ENCODE assay signal across 11 cellular contexts in the genomic region with DNA sequence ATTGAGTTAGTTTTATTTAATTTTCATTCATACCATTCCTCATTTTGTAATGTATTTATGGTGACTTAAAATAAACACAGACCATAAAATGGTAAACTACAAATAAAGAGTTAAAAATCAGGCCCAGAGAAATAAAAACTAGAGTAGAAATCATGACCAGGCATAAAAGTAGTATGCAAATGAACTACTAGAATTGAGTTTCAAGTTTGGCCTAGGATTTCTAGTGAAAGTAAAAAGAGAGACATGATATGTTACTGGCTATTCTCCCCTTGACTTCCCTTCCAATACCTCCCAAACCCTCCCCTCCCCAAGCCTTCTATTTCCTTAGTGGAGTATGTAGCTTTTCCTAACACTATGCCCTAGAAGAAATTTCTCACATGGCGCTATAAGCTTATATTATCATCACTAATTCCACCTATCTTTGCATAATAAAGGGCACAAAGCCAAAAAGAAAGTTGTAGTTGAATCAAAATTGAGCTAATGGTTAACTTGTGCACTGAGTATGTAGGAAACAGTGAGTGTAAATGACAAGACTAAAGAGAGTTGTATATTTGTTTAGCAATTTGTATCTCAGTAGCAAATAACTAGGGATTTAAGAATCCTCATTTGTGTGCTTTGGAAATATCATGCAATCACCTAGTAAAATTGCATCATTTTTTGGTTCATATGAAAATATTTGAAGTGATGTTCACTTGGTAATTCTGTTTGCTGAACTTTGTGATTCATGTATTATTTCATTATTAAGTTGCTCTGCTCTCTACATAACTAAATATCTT. TPM values are rescaled to one million over a fixed set of nuclear protein-coding genes. Genes with fewer than 3 reads are reported as not detected.
DNase-seq lines count a peak whose midpoint lies in the region; ATAC-seq, FAIRE-seq and TF ChIP-seq lines count a peak whose summit lies in the region.
"Had no signal": no experiment of that assay in that cellular context is flagged by ENCODE, and none has a peak within 500 bp of the region (broad histone marks: within the 10 kb centered on the region; RNA-seq: fewer than 3 reads in every experiment).

No MANE protein-coding gene starts in this region.

- no peak overlapping the region for H3K4me2 ChIP-seq in Karpas-422 (ENCODE audit: low read depth, low read length, poor library complexity, severe bottlenecking)

- no peak for FAIRE-seq in urothelium cell line (lab: Jason Lieb, UNC)

- no peaks in the 10 kb centered on the region for H3K27me3 ChIP-seq in Karpas-422 (ENCODE audit: low read length)

- no peaks in the 10 kb centered on the region for H3K9me2 ChIP-seq in Karpas-422 (replicated peaks; ENCODE audit: insufficient read depth, low read length)

- H3K36me3 ChIP-seq in Karpas-422 (ENCODE audit: insufficient read depth, low read length), result no peaks in the 10 kb centered on the region

- H3K9ac ChIP-seq in Karpas-422 (ENCODE audit: low read length), result no peak overlapping the region

- H3K9me3 ChIP-seq in Karpas-422 (ENCODE audit: low read length) (0 out of 2 replicates have a peak, but pooled peaks cover 3% of the 10 kb centered on the region), T-helper 17 cell (ENCODE audit: control insufficient read depth, low read length, poor library complexity, severe bottlenecking) (no peaks in the 10 kb centered on the region)

- H3K36me3 Mint-ChIP-seq in T-helper 17 cell (ENCODE audit: low read depth), result peaks cover 2% of the 10 kb centered on the region

- H3K4me1 Mint-ChIP-seq in T-helper 17 cell, result peaks cover 2% of the 10 kb centered on the region
- H3K4me1 Mint-ChIP-seq: activated CD8-positive, alpha-beta memory T cell treated with anti-CD3 and anti-CD28 coated beads, Interleukin-2, amount 10 ng/mL, durations not matched to agents 7 days and 5 days; CD4-positive, alpha-beta memory T cell had no signal

- H3K27ac ChIP-seq in 22Rv1 (peak overlapping the region; percentile 70), Karpas-422 (ENCODE audit: low read length) (peak overlapping the region; percentile 31; the same call in 1 of the 2 replicates)

- peaks cover 20% of the 10 kb centered on the region for H3K4me1 ChIP-seq in Karpas-422 (ENCODE audit: low read length)

- no peaks in the 10 kb centered on the region for H3K27me3 Mint-ChIP-seq in T-helper 17 cell
- H3K27me3 Mint-ChIP-seq: activated CD8-positive, alpha-beta memory T cell treated with anti-CD3 and anti-CD28 coated beads, Interleukin-2, amount 10 ng/mL, durations not matched to agents 7 days and 5 days; CD4-positive, alpha-beta memory T cell had no signal

- no peaks in the 10 kb centered on the region for H3K79me2 ChIP-seq in Karpas-422 (ENCODE audit: low read length)

- peak overlapping the region; percentile 66; the same call in 1 of the 2 replicates for H2AFZ ChIP-seq in Karpas-422 (ENCODE audit: low read length)

- no peak overlapping the region for H3K4me3 ChIP-seq in Karpas-422 (ENCODE audit: low read length)
- H3K4me3 ChIP-seq in fibroblast of the aortic adventitia (ENCODE audit: low read depth, low read length), result no peak overlapping the region

- no peak overlapping the region for H3K4me3 Mint-ChIP-seq in T-helper 17 cell
- H3K4me3 Mint-ChIP-seq: activated CD8-positive, alpha-beta memory T cell treated with anti-CD3 and anti-CD28 coated beads, Interleukin-2, amount 10 ng/mL, durations not matched to agents 7 days and 5 days; CD4-positive, alpha-beta memory T cell had no signal

- ATAC-seq in GM19043 (IDR thresholded peaks at IDR 0.05; ENCODE audit: low read depth, unreplicated experiment) (peak; percentile 68), HG03565 (IDR thresholded peaks at IDR 0.05; ENCODE audit: unreplicated experiment) (no peak), T-helper 17 cell (no peak)
- ATAC-seq: activated CD8-positive, alpha-beta memory T cell treated with anti-CD3 and anti-CD28 coated beads, Interleukin-2, amount 10 ng/mL, durations not matched to agents 7 days and 5 days had no signal

- H3K27ac Mint-ChIP-seq in T-helper 17 cell, result no peak overlapping the region
- H3K27ac Mint-ChIP-seq: activated CD8-positive, alpha-beta memory T cell treated with anti-CD3 and anti-CD28 coated beads, Interleukin-2, amount 10 ng/mL, durations not matched to agents 7 days and 5 days; CD4-positive, alpha-beta memory T cell had no signal

- DNase-seq in Karpas-422 (no peak), fibroblast of the aortic adventitia (ENCODE audit: low read depth) (peak; percentile 71), urothelium cell line (ENCODE audit: low spot score) (no peak), NCI-H1436 (lab: John Stamatoyannopoulos, UW) (no peak), T-helper 17 cell (no peak)
- DNase-seq: activated CD8-positive, alpha-beta memory T cell treated with anti-CD3 and anti-CD28 coated beads, Interleukin-2, amount 10 ng/mL, durations not matched to agents 7 days and 5 days; CD4-positive, alpha-beta memory T cell; effector memory CD4-positive, alpha-beta T cell had no signal

- TF ChIP-seq CTCF in 22Rv1 (IDR thresholded peaks at IDR 0.05) (no peak), fibroblast of the aortic adventitia (IDR thresholded peaks at IDR 0.05; ENCODE audit: insufficient read depth, low read length) (no peak)

- H4K20me1 ChIP-seq in Karpas-422 (ENCODE audit: insufficient read depth, low read depth, low read length), result no peaks in the 10 kb centered on the region

RNA-seq across cellular contexts. Expression of a gene that starts 29.7 kb away (rescaled TPM):
- total RNA-seq in Karpas-422 (2014; rRNA removed; shearing (Covaris generic); ENCODE audit: low replicate concordance), result 24.7 and 25.7 TPM in 2 replicates
- total RNA-seq in fibroblast of the aortic adventitia (ENCODE audit: low replicate concordance) (5.0 and 6.3 TPM in 2 replicates), T-helper 17 cell (100 to 1,000 TPM; 186 to 281 TPM)

RNA-seq across cellular contexts. Expression of a gene that starts 56.6 kb away (rescaled TPM):
- 59.5 and 77.0 TPM in 2 replicates for total RNA-seq in Karpas-422 (2014; rRNA removed; shearing (Covaris generic); ENCODE audit: low replicate concordance)
- total RNA-seq in fibroblast of the aortic adventitia (ENCODE audit: low replicate concordance), result 43.2 and 118 TPM in 2 replicates
- 10 to 100 TPM; 43.6 to 44.4 TPM for total RNA-seq in T-helper 17 cell
